In genomic region chr7:22677680-22678079, GRCh38 we compare ENCODE assay signal across 13 cellular contexts. TPM values are rescaled to one million over a fixed set of nuclear protein-coding genes. Genes with fewer than 3 reads are reported as not detected.
DNase-seq lines count a peak whose midpoint lies in the region; ATAC-seq and TF ChIP-seq lines count a peak whose summit lies in the region.
"Had no signal": no experiment of that assay in that cellular context is flagged by ENCODE, and none has a peak within 500 bp of the region (broad histone marks: within the 10 kb centered on the region; RNA-seq: fewer than 3 reads in every experiment).

No MANE protein-coding gene starts in this region.

- no peaks in the 10 kb centered on the region for H3K9me3 ChIP-seq in MM.1S (replicated peaks; ENCODE audit: insufficient read depth, low read length)
- H3K9me3 ChIP-seq in osteoblast (ENCODE audit: low read depth, low read length), result no peaks in the 10 kb centered on the region
- no peaks in the 10 kb centered on the region for H3K9me3 ChIP-seq in suprapubic skin
- H3K9me3 ChIP-seq: gastrocnemius medialis, tibial nerve had no signal

- CTCF ChIA-PET in activated CD4-positive, alpha-beta T cell treated with anti-CD3 and anti-CD28 coated beads, Interleukin-2, amount 10 ng/mL, durations not matched to agents 7 days and 5 days (lab: Charles Lee), result interaction anchor here (1.0 to 2.1 kb wide), 4 partner anchors 21 to 44 kb away, joined by 3 to 6 read pairs (median 4); no protein-coding TSS in a partner anchor
- CTCF ChIA-PET in activated CD8-positive, alpha-beta T cell treated with anti-CD3 and anti-CD28 coated beads, Interleukin-2, amount 10 ng/mL, durations not matched to agents 7 days and 5 days (lab: Charles Lee), result interaction anchor here (1.3 to 6.7 kb wide), 4 partner anchors 17 to 117 kb away, joined by 5 to 37 read pairs (median 8); partner anchors contain the start of gene IL6

- peaks cover 14% of the 10 kb centered on the region for H3F3A ChIP-seq in MM.1S (ENCODE audit: insufficient read depth, low read length)

- peaks cover 45% of the 10 kb centered on the region for H3K36me3 Mint-ChIP-seq in activated CD4-positive, alpha-beta T cell treated with anti-CD3 and anti-CD28 coated beads, Interleukin-2, amount 10 ng/mL, durations not matched to agents 7 days and 5 days (ENCODE audit: low read depth)
- H3K36me3 Mint-ChIP-seq in activated CD8-positive, alpha-beta T cell treated with anti-CD3 and anti-CD28 coated beads, Interleukin-2, amount 10 ng/mL, durations not matched to agents 7 days and 5 days (ENCODE audit: low read depth), result peaks cover 35% of the 10 kb centered on the region

- no peaks in the 10 kb centered on the region for H4K20me1 ChIP-seq in MM.1S (ENCODE audit: insufficient read depth, low read length)
- H4K20me1 ChIP-seq in osteoblast (ENCODE audit: insufficient read depth, low read length), result no peaks in the 10 kb centered on the region

- H3K9me2 ChIP-seq in MM.1S (replicated peaks; ENCODE audit: insufficient read depth, low read length), result no peaks in the 10 kb centered on the region

- H3K27ac Mint-ChIP-seq in activated CD4-positive, alpha-beta T cell treated with anti-CD3 and anti-CD28 coated beads, Interleukin-2, amount 10 ng/mL, durations not matched to agents 7 days and 5 days, result peak overlapping the region; percentile 83
- H3K27ac Mint-ChIP-seq in activated CD8-positive, alpha-beta T cell treated with anti-CD3 and anti-CD28 coated beads, Interleukin-2, amount 10 ng/mL, durations not matched to agents 7 days and 5 days, result peak overlapping the region; percentile 88
- H3K27ac Mint-ChIP-seq: mesothelial cell of epicardium had no signal

- H3K27ac ChIP-seq in MM.1S (ENCODE audit: low read length) (no peak overlapping the region), osteoblast (ENCODE audit: low read depth, low read length) (no peak overlapping the region), suprapubic skin (no peak overlapping the region)
- H3K27ac ChIP-seq: gastrocnemius medialis, tibial nerve had no signal

- peak; percentile 10 for DNase-seq in activated CD4-positive, alpha-beta T cell treated with anti-CD3 and anti-CD28 coated beads, Interleukin-2, amount 10 ng/mL, durations not matched to agents 7 days and 5 days
- DNase-seq in activated CD4-positive, alpha-beta T cell treated with anti-CD3 and anti-CD28 coated beads for 48 hours, result no peak
- DNase-seq in MM.1S (peak; percentile 26), osteoblast (ENCODE audit: insufficient read length, low spot score, missing footprints) (no peak), suprapubic skin (ENCODE audit: low spot score in 2 of 2) (no peak), D341Med (ENCODE audit: low spot score) (no peak)
- DNase-seq in activated CD8-positive, alpha-beta T cell treated with anti-CD3 and anti-CD28 coated beads, Interleukin-2, amount 10 ng/mL, durations not matched to agents 7 days and 5 days, result peak; percentile 26
- DNase-seq: effector memory CD8-positive, alpha-beta T cell; gastrocnemius medialis; NCI-H510A had no signal

- H3K79me2 ChIP-seq in MM.1S (ENCODE audit: low read length) (no peaks in the 10 kb centered on the region), osteoblast (ENCODE audit: insufficient read depth, low read length) (no peaks in the 10 kb centered on the region)

- H3K4me2 ChIP-seq in MM.1S (ENCODE audit: low read depth, low read length) (peak overlapping the region; percentile 27; the same call in 1 of the 2 replicates), osteoblast (ENCODE audit: insufficient read depth, low read length) (no peak overlapping the region)

- H2AFZ ChIP-seq in MM.1S (ENCODE audit: low read length) (no peak overlapping the region), osteoblast (ENCODE audit: low read length) (peak overlapping the region; percentile 1)

- H3K27me3 ChIP-seq in MM.1S (replicated peaks; ENCODE audit: insufficient read depth, low read length) (no peaks in the 10 kb centered on the region), osteoblast (ENCODE audit: insufficient read depth, low read length) (no peaks in the 10 kb centered on the region), suprapubic skin (peaks cover 6% of the 10 kb centered on the region)
- H3K27me3 ChIP-seq: gastrocnemius medialis, tibial nerve had no signal

- peak overlapping the region; percentile 55 for H3K4me3 Mint-ChIP-seq in activated CD4-positive, alpha-beta T cell treated with anti-CD3 and anti-CD28 coated beads, Interleukin-2, amount 10 ng/mL, durations not matched to agents 7 days and 5 days
- H3K4me3 Mint-ChIP-seq in activated CD8-positive, alpha-beta T cell treated with anti-CD3 and anti-CD28 coated beads, Interleukin-2, amount 10 ng/mL, durations not matched to agents 7 days and 5 days, result peak overlapping the region; percentile 56
- H3K4me3 Mint-ChIP-seq: mesothelial cell of epicardium had no signal

- peaks cover 28% of the 10 kb centered on the region for H3K9me3 Mint-ChIP-seq in activated CD4-positive, alpha-beta T cell treated with anti-CD3 and anti-CD28 coated beads, Interleukin-2, amount 10 ng/mL, durations not matched to agents 7 days and 5 days
- peaks cover 6% of the 10 kb centered on the region for H3K9me3 Mint-ChIP-seq in activated CD8-positive, alpha-beta T cell treated with anti-CD3 and anti-CD28 coated beads, Interleukin-2, amount 10 ng/mL, durations not matched to agents 7 days and 5 days (ENCODE audit: insufficient read depth)
- H3K9me3 Mint-ChIP-seq: effector memory CD8-positive, alpha-beta T cell had no signal

- no peak for TF ChIP-seq EP300 in suprapubic skin (IDR thresholded peaks at IDR 0.05)

- H3K36me3 ChIP-seq in MM.1S (replicated peaks; ENCODE audit: insufficient read depth, low read length), result no peaks in the 10 kb centered on the region
- H3K36me3 ChIP-seq in osteoblast (ENCODE audit: insufficient read depth, low read length), result no peaks in the 10 kb centered on the region
- no peaks in the 10 kb centered on the region for H3K36me3 ChIP-seq in suprapubic skin
- H3K36me3 ChIP-seq: gastrocnemius medialis, tibial nerve had no signal

- peak; percentile 9 for ATAC-seq in activated CD8-positive, alpha-beta T cell treated with anti-CD3 and anti-CD28 coated beads, Interleukin-2, amount 10 ng/mL, durations not matched to agents 7 days and 5 days
- no peak for ATAC-seq in HG02571 (IDR thresholded peaks at IDR 0.05; ENCODE audit: unreplicated experiment)
- ATAC-seq: effector memory CD8-positive, alpha-beta T cell; gastrocnemius medialis had no signal

- 83% methylated on average over 6 of the region's 6 CpGs for WGBS in suprapubic skin

- TF ChIP-seq CTCF in MM.1S (IDR thresholded peaks at IDR 0.05; ENCODE audit: low read length) (no peak), osteoblast (IDR thresholded peaks at IDR 0.05; ENCODE audit: extremely low read depth, low read depth, low read length) (no peak), suprapubic skin (IDR thresholded peaks at IDR 0.05) (no peak)

- POLR2A ChIA-PET in activated CD4-positive, alpha-beta T cell treated with anti-CD3 and anti-CD28 coated beads, Interleukin-2, amount 10 ng/mL, durations not matched to agents 7 days and 5 days (lab: Charles Lee), result no interaction called here
- POLR2A ChIA-PET in activated CD8-positive, alpha-beta T cell treated with anti-CD3 and anti-CD28 coated beads, Interleukin-2, amount 10 ng/mL, durations not matched to agents 7 days and 5 days (lab: Charles Lee), result interaction anchor here (1.6 kb wide), 1 partner anchor 23 kb away, joined by 3 read pairs; no protein-coding TSS in a partner anchor

- H3K9ac ChIP-seq in MM.1S (ENCODE audit: low read length), result no peak overlapping the region

- peaks cover 7% of the 10 kb centered on the region for H3K27me3 Mint-ChIP-seq in activated CD4-positive, alpha-beta T cell treated with anti-CD3 and anti-CD28 coated beads, Interleukin-2, amount 10 ng/mL, durations not matched to agents 7 days and 5 days
- H3K27me3 Mint-ChIP-seq in activated CD8-positive, alpha-beta T cell treated with anti-CD3 and anti-CD28 coated beads, Interleukin-2, amount 10 ng/mL, durations not matched to agents 7 days and 5 days (ENCODE audit: low read depth), result no peaks in the 10 kb centered on the region

- H3K4me1 ChIP-seq in MM.1S (ENCODE audit: low read length), result peaks cover 40% of the 10 kb centered on the region
- peaks cover 13% of the 10 kb centered on the region for H3K4me1 ChIP-seq in osteoblast (ENCODE audit: insufficient read depth, low read length)
- no peaks in the 10 kb centered on the region for H3K4me1 ChIP-seq in suprapubic skin

- TF ChIP-seq POLR2A in suprapubic skin (IDR thresholded peaks at IDR 0.05), result no peak

- H3K4me3 ChIP-seq in MM.1S (ENCODE audit: low read length), result no peak overlapping the region
- no peak overlapping the region for H3K4me3 ChIP-seq in osteoblast (ENCODE audit: insufficient read depth, low read length)
- H3K4me3 ChIP-seq in suprapubic skin, result no peak overlapping the region
- H3K4me3 ChIP-seq: gastrocnemius medialis, tibial nerve had no signal

- peaks cover 86% of the 10 kb centered on the region for H3K4me1 Mint-ChIP-seq in activated CD4-positive, alpha-beta T cell treated with anti-CD3 and anti-CD28 coated beads, Interleukin-2, amount 10 ng/mL, durations not matched to agents 7 days and 5 days
- peaks cover 88% of the 10 kb centered on the region for H3K4me1 Mint-ChIP-seq in activated CD8-positive, alpha-beta T cell treated with anti-CD3 and anti-CD28 coated beads, Interleukin-2, amount 10 ng/mL, durations not matched to agents 7 days and 5 days (ENCODE audit: low read depth)
- H3K4me1 Mint-ChIP-seq: mesothelial cell of epicardium had no signal

RNA-seq across cellular contexts. Expression of gene IL6, which starts 49.3 kb away (rescaled TPM):
- total RNA-seq in activated CD4-positive, alpha-beta T cell treated with anti-CD3 and anti-CD28 coated beads, Interleukin-2, amount 10 ng/mL, durations not matched to agents 7 days and 5 days, result under 1 TPM; 0.67 to 0.92 TPM
- under 1 TPM in 1 of 2 experiments, not detected in 1; 0.65 TPM for total RNA-seq in activated CD8-positive, alpha-beta T cell treated with anti-CD3 and anti-CD28 coated beads, Interleukin-2, amount 10 ng/mL, durations not matched to agents 7 days and 5 days
- total RNA-seq in osteoblast (37.4 and 52.8 TPM in 2 replicates), suprapubic skin (10 to 100 TPM in 1 of 4 donors, 1 to 10 TPM in 1, under 1 TPM in 1, not detected in 1; 0.80 to 36.0 (median 6.4) TPM)

Comparison
In these comparisons a context has a peak if more than half of its experiments do, and no peak if none do; other contexts are left out.
1. DNase-seq: peak in activated CD4-positive, alpha-beta T cell treated with anti-CD3 and anti-CD28 coated beads, Interleukin-2, amount 10 ng/mL, durations not matched to agents 7 days and 5 days (single experiment), MM.1S (single experiment) and activated CD8-positive, alpha-beta T cell treated with anti-CD3 and anti-CD28 coated beads, Interleukin-2, amount 10 ng/mL, durations not matched to agents 7 days and 5 days (single experiment); none in activated CD4-positive, alpha-beta T cell treated with anti-CD3 and anti-CD28 coated beads for 48 hours (single experiment), osteoblast (single experiment), suprapubic skin (0 of 2) and D341Med (single experiment).